8 cellular contexts compared by ENCODE assay signal in the genomic region with DNA sequence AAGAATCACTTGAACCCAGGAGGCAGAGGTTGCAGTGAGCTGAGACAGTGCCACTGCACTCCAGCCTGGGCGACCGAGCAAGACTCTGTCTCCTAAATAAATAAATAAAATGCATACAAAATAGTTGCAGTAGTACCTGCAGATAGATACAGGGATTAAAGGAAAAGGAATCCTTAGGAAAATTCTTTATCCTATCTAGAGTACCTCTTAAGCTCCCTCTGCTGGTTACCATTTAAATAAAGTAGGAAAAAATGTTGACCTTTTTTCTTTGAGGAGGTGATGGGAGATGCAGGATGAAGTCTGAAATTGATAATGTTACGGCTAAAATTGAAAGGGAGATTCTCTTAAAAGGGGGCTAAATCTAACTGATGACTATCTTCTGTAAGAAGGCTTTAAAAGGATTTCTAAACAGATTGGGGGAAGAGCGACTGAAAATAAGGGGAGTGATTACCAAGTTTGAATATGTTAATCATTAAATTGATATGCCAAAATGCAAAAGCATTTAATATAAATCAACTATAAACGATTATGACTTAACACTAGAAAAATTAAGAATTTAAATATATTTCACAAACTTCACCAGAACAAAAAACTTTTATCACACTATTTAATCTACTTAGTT. TPM values are rescaled to one million over a fixed set of nuclear protein-coding genes. Genes with fewer than 3 reads are reported as not detected.
A peak's percentile ranks its signal among the peaks of the same experiment; 100 is the strongest.
DNase-seq lines count a peak whose midpoint lies in the region; ATAC-seq and TF ChIP-seq lines count a peak whose summit lies in the region.

No MANE protein-coding gene starts in this region.

- DNase-seq in G401 (ENCODE audit: low spot score) (peak; percentile 60), NCI-H2171 (lab: John Stamatoyannopoulos, UW) (peak; percentile 36), nephron progenitor cell (no peak), MG63 (no peak), natural killer cell (no peak), T-helper 9 cell (no peak)

- H3K4me3 ChIP-seq in MG63 = no peak overlapping the region

- in situ Hi-C loops in G401 (cut with HindIII; ENCODE audit: low sequenced_read_pairs) = no loop called here

- H3K27me3 Mint-ChIP-seq in brain (no peaks in the 10 kb centered on the region), nephron progenitor cell (ENCODE audit: low read depth, poor library complexity) (no peaks in the 10 kb centered on the region), natural killer cell (ENCODE audit: low read depth in 2 of 2) (no peaks in the 10 kb centered on the region)

- intact Hi-C loops in natural killer cell (cut with micrococcal nuclease) = no loop called here

- H3K27ac Mint-ChIP-seq in brain (no peak overlapping the region), nephron progenitor cell (no peak overlapping the region), natural killer cell (no peak overlapping the region)

- H3K4me3 Mint-ChIP-seq in brain (no peak overlapping the region), nephron progenitor cell (no peak overlapping the region), natural killer cell (no peak overlapping the region)

- TF ChIP-seq CTCF in brain (conservative IDR thresholded peaks at IDR 0.05) (peak; percentile 64 to 76), nephron progenitor cell (IDR thresholded peaks at IDR 0.05) (peak; percentile 40), natural killer cell (IDR thresholded peaks at IDR 0.05) (no peak)

- no peaks in the 10 kb centered on the region for H3K27me3 ChIP-seq in MG63

- H3K9me3 Mint-ChIP-seq in brain = peaks cover 4 to 11% (median 5%) of the 10 kb centered on the region in 5 experiments
- peaks cover 9% of the 10 kb centered on the region for H3K9me3 Mint-ChIP-seq in nephron progenitor cell
- H3K9me3 Mint-ChIP-seq in natural killer cell = peaks cover 0 to 3% of the 10 kb centered on the region in 2 donors

- H3K36me3 Mint-ChIP-seq in brain (peaks cover 48% of the 10 kb centered on the region), nephron progenitor cell (ENCODE audit: low read depth) (peaks cover 70% of the 10 kb centered on the region), natural killer cell (peaks cover 5% of the 10 kb centered on the region)

- H3K36me3 ChIP-seq in MG63 = peaks cover 7% of the 10 kb centered on the region; the same call in 1 of the 2 replicates

- no peaks in the 10 kb centered on the region for H3K4me1 Mint-ChIP-seq in brain
- no peaks in the 10 kb centered on the region for H3K4me1 Mint-ChIP-seq in nephron progenitor cell
- no peaks in the 10 kb centered on the region for H3K4me1 Mint-ChIP-seq in natural killer cell

- ATAC-seq in HG03442 (IDR thresholded peaks at IDR 0.05; ENCODE audit: unreplicated experiment) = no peak
- ATAC-seq in natural killer cell = no peak

- peaks cover 8% of the 10 kb centered on the region for H3K9me3 ChIP-seq in MG63

RNA-seq across cellular contexts. Expression of a gene that starts 29.4 kb away (rescaled TPM):
- total RNA-seq in G401 (2014; rRNA removed; shearing (Covaris generic)) = 19.6 and 20.6 TPM in 2 replicates
- 8.7 TPM for polyA plus RNA-seq in brain (ENCODE audit: insufficient read depth, low read depth, low replicate concordance)
- total RNA-seq in MG63 (2014; rRNA removed; shearing (Covaris generic); ENCODE audit: low replicate concordance) = 13.6 and 32.5 TPM in 2 replicates
- 10 to 100 TPM; 18.3 to 23.0 (median 18.8) TPM for total RNA-seq in natural killer cell

RNA-seq across cellular contexts. Expression of a gene that starts 53.4 kb away (rescaled TPM):
- total RNA-seq in G401 (2014; rRNA removed; shearing (Covaris generic)) = 4.7 and 9.1 TPM in 2 replicates
- 0.98 TPM for polyA plus RNA-seq in brain (ENCODE audit: insufficient read depth, low read depth, low replicate concordance)
- 0.10 and 0.64 TPM in 2 replicates for total RNA-seq in MG63 (2014; rRNA removed; shearing (Covaris generic); ENCODE audit: low replicate concordance)
- under 1 TPM in 2 of 3 donors, not detected in 1; 0.42 to 0.73 TPM for total RNA-seq in natural killer cell

Comparison
In these comparisons a context has a peak if more than half of its experiments do, and no peak if none do; other contexts are left out.
1. DNase-seq: peak in G401 (single experiment) and NCI-H2171 (single experiment); none in nephron progenitor cell (single experiment), MG63 (single experiment), natural killer cell (single experiment) and T-helper 9 cell (single experiment).